In genomic region chr9:91036826-91037510, GRCh38 we compare ENCODE assay signal across 8 cellular contexts.
DNase-seq lines count a peak whose midpoint lies in the region; ATAC-seq and TF ChIP-seq lines count a peak whose summit lies in the region.

No MANE protein-coding gene starts in this region.

- H2BK15ac ChIP-seq in mesenchymal stem cell (ENCODE audit: low read depth, poor library complexity, severe bottlenecking), result no peak overlapping the region

- H3K36me3 ChIP-seq in HEK293 (ENCODE audit: control insufficient read depth in 2 of 2, insufficient read depth in 1 of 2, low read length in 2 of 2) (no peaks in the 10 kb centered on the region), mesenchymal stem cell (ENCODE audit: control insufficient read depth in 1 of 2, insufficient read depth in 2 of 2, low read depth in 1 of 2, low read length in 2 of 2) (no peaks in the 10 kb centered on the region)

- H3K9me3 ChIP-seq in HEK293 (ENCODE audit: control insufficient read depth, insufficient read depth, low read depth, low read length) (no peaks in the 10 kb centered on the region), mesenchymal stem cell (ENCODE audit: control insufficient read depth, low read length) (no peaks in the 10 kb centered on the region)

- no peak overlapping the region for H2AK5ac ChIP-seq in mesenchymal stem cell (ENCODE audit: low read length, severe bottlenecking)

- peak overlapping the region; percentile 35 for H2BK120ac ChIP-seq in mesenchymal stem cell (ENCODE audit: low read depth, low read length)

- H3K27ac ChIP-seq in HEK293 (ENCODE audit: extremely low read depth, low read depth, low read length), result no peak overlapping the region
- H3K27ac ChIP-seq in mesenchymal stem cell (ENCODE audit: low read length, poor library complexity, severe bottlenecking), result peak overlapping the region; percentile 58

- POLR2A ChIA-PET in HEK293 (lab: Yijun Ruan, JAX), result interaction anchor here (0.8 kb wide), 1 partner anchor 387 kb away, joined by 3 read pairs; the partner anchor contains the start of gene NFIL3
- POLR2A ChIA-PET in activated CD8-positive, alpha-beta T cell treated with anti-CD3 and anti-CD28 coated beads for 36 hours (lab: Charles Lee), result interaction anchor here (0.9 to 1.7 kb wide), 6 partner anchors 63 to 253 kb away, joined by 3 to 8 read pairs (median 4); no protein-coding TSS in a partner anchor

- H3K27ac Mint-ChIP-seq in activated CD8-positive, alpha-beta T cell treated with anti-CD3 and anti-CD28 coated beads for 36 hours, result peak overlapping the region; percentile 69

- H3K14ac ChIP-seq in mesenchymal stem cell (ENCODE audit: low read length in 2 of 2), result peak overlapping the region in 1 of 2 experiments; percentile 66

- peak overlapping the region; percentile 80 to 90 for H2BK12ac ChIP-seq in mesenchymal stem cell (ENCODE audit: low read length in 2 of 2)

- peaks cover under 1% of the 10 kb centered on the region for H3K27me3 Mint-ChIP-seq in activated CD8-positive, alpha-beta T cell treated with anti-CD3 and anti-CD28 coated beads for 36 hours

- peak overlapping the region; percentile 6 to 89 for H3K4ac ChIP-seq in mesenchymal stem cell (ENCODE audit: low read depth in 1 of 2, low read length in 2 of 2)

- peak; percentile 89 for ATAC-seq in activated CD8-positive, alpha-beta T cell treated with anti-CD3 and anti-CD28 coated beads for 36 hours

- H4K8ac ChIP-seq in mesenchymal stem cell (ENCODE audit: low read length), result peak overlapping the region; percentile 70

- peak overlapping the region; percentile 68 for H3K4me2 ChIP-seq in mesenchymal stem cell (ENCODE audit: low read length, poor library complexity, severe bottlenecking)

- TF ChIP-seq CTCF in HEK293 (tag by site-specific recombination; IDR thresholded peaks at IDR 0.05), result peak; percentile 75
- TF ChIP-seq CTCF in activated CD8-positive, alpha-beta T cell treated with anti-CD3 and anti-CD28 coated beads for 36 hours (IDR thresholded peaks at IDR 0.05), result peak; percentile 74

- peaks cover 0 to 1% of the 10 kb centered on the region in 2 experiments for H3K27me3 ChIP-seq in mesenchymal stem cell (ENCODE audit: control insufficient read depth in 1 of 2, insufficient read depth in 1 of 2, low read length in 2 of 2)

- CTCF ChIA-PET in HEK293 (lab: Yijun Ruan, JAX), result interaction anchor here (0.6 to 3.0 kb wide), 9 partner anchors 13 to 622 kb away, joined by 3 to 13 read pairs (median 4); partner anchors contain the start of gene NFIL3
- CTCF ChIA-PET in activated CD8-positive, alpha-beta T cell treated with anti-CD3 and anti-CD28 coated beads for 36 hours (lab: Charles Lee), result interaction anchor here (0.7 to 2.0 kb wide), 23 partner anchors 13 to 399 kb away, joined by 3 to 15 read pairs (median 4); no protein-coding TSS in a partner anchor

- peaks cover 2% of the 10 kb centered on the region for H3K36me3 Mint-ChIP-seq in activated CD8-positive, alpha-beta T cell treated with anti-CD3 and anti-CD28 coated beads for 36 hours (ENCODE audit: low read depth)

- H2BK5ac ChIP-seq in mesenchymal stem cell (ENCODE audit: low read depth, low read length, poor library complexity, severe bottlenecking), result peak overlapping the region; percentile 72

- H3K4me1 ChIP-seq in HEK293 (ENCODE audit: control insufficient read depth, insufficient read depth, low read length), result peaks cover 4% of the 10 kb centered on the region; the same call in 1 of the 2 replicates
- H3K4me1 ChIP-seq in mesenchymal stem cell (ENCODE audit: control insufficient read depth, insufficient read depth, low read depth, low read length), result peaks cover 30% of the 10 kb centered on the region

- no peaks in the 10 kb centered on the region for H3K79me1 ChIP-seq in mesenchymal stem cell (replicated peaks; ENCODE audit: low read length, poor library complexity, severe bottlenecking)

- peak overlapping the region; percentile 84 to 85 for H3K18ac ChIP-seq in mesenchymal stem cell (ENCODE audit: low read depth in 1 of 2, low read length in 2 of 2)

- H3K4me3 ChIP-seq in HEK293 (ENCODE audit: low read depth, low read length), result no peak overlapping the region
- peak overlapping the region in 1 of 2 experiments; percentile 13 for H3K4me3 ChIP-seq in mesenchymal stem cell (ENCODE audit: insufficient read depth in 1 of 2, low read depth in 1 of 2, low read length in 2 of 2)

- DNase-seq in Ammon's horn (ENCODE audit: low spot score) (peak; percentile 93), NCI-H526 (lab: John Stamatoyannopoulos, UW) (peak; percentile 61 to 83), mesenchymal stem cell (peak; percentile 95), NCI-H1930 (lab: John Stamatoyannopoulos, UW) (no peak)
- DNase-seq in activated CD8-positive, alpha-beta T cell treated with anti-CD3 and anti-CD28 coated beads for 36 hours, result peak; percentile 85
- peak; percentile 17 for DNase-seq in effector CD8-positive, alpha-beta T cell (lab: John Stamatoyannopoulos, UW)
- peak; percentile 54 to 72 (median 71) for DNase-seq in stimulated activated CD4-positive, alpha-beta T cell treated with anti-CD3 and anti-CD28 coated beads, TNF-alpha, amount 100 ng/mL, for 48 hours (ENCODE audit: low read depth in 3 of 3)

- peak overlapping the region; percentile 84 for H3K9ac ChIP-seq in mesenchymal stem cell (ENCODE audit: low read length)

- peaks cover 52% of the 10 kb centered on the region for H3K4me1 Mint-ChIP-seq in activated CD8-positive, alpha-beta T cell treated with anti-CD3 and anti-CD28 coated beads for 36 hours (ENCODE audit: low read depth)

- peak overlapping the region; percentile 37 for H3K4me3 Mint-ChIP-seq in activated CD8-positive, alpha-beta T cell treated with anti-CD3 and anti-CD28 coated beads for 36 hours

- no peaks in the 10 kb centered on the region for H3K9me3 Mint-ChIP-seq in activated CD8-positive, alpha-beta T cell treated with anti-CD3 and anti-CD28 coated beads for 36 hours

- intact Hi-C loops in activated CD8-positive, alpha-beta T cell treated with anti-CD3 and anti-CD28 coated beads for 36 hours (cut with micrococcal nuclease), result loop anchor here (2.0 to 10.0 kb wide), 3 partner anchors 156 to 390 kb away; no protein-coding TSS in a partner anchor

- H4K91ac ChIP-seq in mesenchymal stem cell (ENCODE audit: low read length), result peak overlapping the region; percentile 52

- peak overlapping the region; percentile 1 for H2AFZ ChIP-seq in mesenchymal stem cell (ENCODE audit: low read depth, low read length)

- no peak overlapping the region for H3K23ac ChIP-seq in mesenchymal stem cell (ENCODE audit: low read length in 2 of 2)

- 54% methylated on average over 32 of the region's 32 CpGs for WGBS in mesenchymal stem cell

TF ChIP-seq in HEK293, 187 proteins besides CTCF, POLR2A, EP300 and RAD21 (continues in another document):
- peak; percentile 74; the same call in 1 of the 2 replicates for TF ChIP-seq ZNF600 (tag by site-specific recombination; IDR thresholded peaks at IDR 0.05)
- TF ChIP-seq GLIS2 (tag by site-specific recombination; IDR thresholded peaks at IDR 0.05), result peak; percentile 42
- peak; percentile 15; the same call in 1 of the 2 replicates for TF ChIP-seq FEZF1 (tag by site-specific recombination; IDR thresholded peaks at IDR 0.05)
- peak; percentile 36; the same call in 1 of the 2 replicates for TF ChIP-seq ZBTB11 (tag by site-specific recombination; conservative IDR thresholded peaks at IDR 0.05; ENCODE audit: low read depth)
- 0 out of 2 replicates have a peak, but pooled peaks have one; percentile 25 for TF ChIP-seq ZBTB17 (tag by site-specific recombination; IDR thresholded peaks at IDR 0.05)
- no peak for TF ChIP-seq ZNF202 (tag by site-specific recombination; IDR thresholded peaks at IDR 0.05; ENCODE audit: borderline replicate concordance)
- TF ChIP-seq, protein P1, sequence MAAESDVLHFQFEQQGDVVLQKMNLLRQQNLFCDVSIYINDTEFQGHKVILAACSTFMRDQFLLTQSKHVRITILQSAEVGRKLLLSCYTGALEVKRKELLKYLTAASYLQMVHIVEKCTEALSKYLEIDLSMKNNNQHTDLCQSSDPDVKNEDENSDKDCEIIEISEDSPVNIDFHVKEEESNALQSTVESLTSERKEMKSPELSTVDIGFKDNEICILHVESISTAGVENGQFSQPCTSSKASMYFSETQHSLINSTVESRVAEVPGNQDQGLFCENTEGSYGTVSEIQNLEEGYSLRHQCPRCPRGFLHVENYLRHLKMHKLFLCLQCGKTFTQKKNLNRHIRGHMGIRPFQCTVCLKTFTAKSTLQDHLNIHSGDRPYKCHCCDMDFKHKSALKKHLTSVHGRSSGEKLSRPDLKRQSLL (tag by site-specific recombination; IDR thresholded peaks at IDR 0.05), result peak; percentile 80; the same call in 1 of the 2 replicates
- TF ChIP-seq ZNF654 (tag by site-specific recombination; IDR thresholded peaks at IDR 0.05; ENCODE audit: low read depth), result peak; percentile 63

Comparison
In these comparisons a context has a peak if more than half of its experiments do, and no peak if none do; other contexts are left out.
1. DNase-seq: peak in Ammon's horn (single experiment), NCI-H526 (2 of 2), activated CD8-positive, alpha-beta T cell treated with anti-CD3 and anti-CD28 coated beads for 36 hours (single experiment), effector CD8-positive, alpha-beta T cell (single experiment), mesenchymal stem cell (single experiment) and stimulated activated CD4-positive, alpha-beta T cell treated with anti-CD3 and anti-CD28 coated beads, TNF-alpha, amount 100 ng/mL, for 48 hours (3 of 3); none in NCI-H1930 (0 of 2).